ENCODE assay signal across 9 cellular contexts in the genomic region with DNA sequence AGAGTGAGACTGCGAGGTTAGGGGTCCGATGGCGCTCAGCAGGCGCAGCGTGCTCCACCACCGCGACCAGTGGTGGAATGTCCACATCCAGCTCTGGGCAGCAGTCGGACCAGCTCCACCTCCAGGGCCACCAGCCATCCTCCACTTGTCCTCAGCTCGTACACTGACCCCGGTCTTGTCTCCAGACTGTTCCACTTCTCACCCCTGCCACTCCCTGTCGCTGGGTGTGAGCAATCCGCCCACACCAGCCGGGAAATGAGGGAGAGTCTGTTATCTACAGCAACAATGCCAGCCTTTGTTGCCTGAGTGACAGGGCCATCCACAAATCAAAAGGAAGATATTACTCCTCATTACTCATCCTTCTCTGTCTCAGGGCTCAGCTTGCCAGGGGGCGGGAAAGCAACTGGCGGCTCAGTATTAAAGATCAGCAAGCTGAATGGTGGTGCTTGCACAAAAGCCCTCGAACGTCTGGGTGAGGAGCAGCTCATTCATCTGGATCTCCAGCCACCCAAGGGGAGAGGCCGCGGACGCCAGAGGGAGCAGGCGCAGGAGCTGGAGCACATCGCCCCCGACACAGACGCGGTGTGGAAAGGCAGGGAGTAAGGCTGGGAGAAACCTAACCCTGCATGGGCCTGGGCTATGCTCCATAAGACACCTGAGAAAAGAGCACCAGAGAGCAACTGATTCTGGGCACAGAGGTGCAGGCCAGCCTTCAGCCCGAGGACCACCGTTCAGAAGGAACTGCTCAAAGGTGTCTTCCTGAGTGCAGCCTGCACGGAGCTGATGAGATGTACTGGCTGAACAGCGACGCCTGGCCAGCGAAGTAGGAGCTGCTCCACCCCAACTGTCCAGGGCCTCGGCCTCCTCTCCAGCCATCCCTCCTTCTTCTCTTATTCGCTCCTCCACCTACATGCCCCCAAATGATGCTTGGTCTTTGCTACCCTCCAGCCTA. TPM values are rescaled to one million over a fixed set of nuclear protein-coding genes. Genes with fewer than 3 reads are reported as not detected.
DNase-seq lines count a peak whose midpoint lies in the region; ATAC-seq lines count a peak whose summit lies in the region.
"Had no signal": no experiment of that assay in that cellular context is flagged by ENCODE, and none has a peak within 500 bp of the region (broad histone marks: within the 10 kb centered on the region; RNA-seq: fewer than 3 reads in every experiment).

No MANE protein-coding gene starts in this region.

- no peaks in the 10 kb centered on the region for H3K27me3 Mint-ChIP-seq in activated naive CD4-positive, alpha-beta T cell treated with anti-CD3 and anti-CD28 coated beads, Interleukin-2, amount 10 ng/mL, durations not matched to agents 7 days and 5 days
- H3K27me3 Mint-ChIP-seq in activated naive CD4-positive, alpha-beta T cell treated with anti-CD3 and anti-CD28 coated beads for 36 hours (ENCODE audit: low read depth), result no peaks in the 10 kb centered on the region
- H3K27me3 Mint-ChIP-seq: T-helper 17 cell had no signal

- no peaks in the 10 kb centered on the region for H3K9me3 Mint-ChIP-seq in activated naive CD4-positive, alpha-beta T cell treated with anti-CD3 and anti-CD28 coated beads, Interleukin-2, amount 10 ng/mL, durations not matched to agents 7 days and 5 days
- H3K9me3 Mint-ChIP-seq in activated naive CD4-positive, alpha-beta T cell treated with anti-CD3 and anti-CD28 coated beads for 36 hours, result no peaks in the 10 kb centered on the region

- no peak overlapping the region for H3K4me3 Mint-ChIP-seq in activated naive CD4-positive, alpha-beta T cell treated with anti-CD3 and anti-CD28 coated beads, Interleukin-2, amount 10 ng/mL, durations not matched to agents 7 days and 5 days
- no peak overlapping the region for H3K4me3 Mint-ChIP-seq in activated naive CD4-positive, alpha-beta T cell treated with anti-CD3 and anti-CD28 coated beads for 36 hours
- H3K4me3 Mint-ChIP-seq: T-helper 17 cell had no signal

- peak overlapping the region; percentile 69 for H3K27ac Mint-ChIP-seq in activated naive CD4-positive, alpha-beta T cell treated with anti-CD3 and anti-CD28 coated beads, Interleukin-2, amount 10 ng/mL, durations not matched to agents 7 days and 5 days
- no peak overlapping the region for H3K27ac Mint-ChIP-seq in activated naive CD4-positive, alpha-beta T cell treated with anti-CD3 and anti-CD28 coated beads for 36 hours
- H3K27ac Mint-ChIP-seq: T-helper 17 cell had no signal

- peaks cover 51% of the 10 kb centered on the region for H3K4me1 Mint-ChIP-seq in activated naive CD4-positive, alpha-beta T cell treated with anti-CD3 and anti-CD28 coated beads, Interleukin-2, amount 10 ng/mL, durations not matched to agents 7 days and 5 days
- peaks cover 7% of the 10 kb centered on the region for H3K4me1 Mint-ChIP-seq in activated naive CD4-positive, alpha-beta T cell treated with anti-CD3 and anti-CD28 coated beads for 36 hours (ENCODE audit: low read depth)

- CTCF ChIA-PET in activated naive CD4-positive, alpha-beta T cell treated with anti-CD3 and anti-CD28 coated beads, Interleukin-2, amount 10 ng/mL, durations not matched to agents 7 days and 5 days (lab: Charles Lee), result no interaction called here
- CTCF ChIA-PET in activated naive CD4-positive, alpha-beta T cell treated with anti-CD3 and anti-CD28 coated beads for 36 hours (lab: Charles Lee), result interaction anchor here (1.3 to 2.5 kb wide), 2 partner anchors 11 to 13 kb away, joined by 4 to 11 read pairs; no protein-coding TSS in a partner anchor

- no peaks in the 10 kb centered on the region for H3K27me3 ChIP-seq in right cardiac atrium (ENCODE audit: control insufficient read depth, insufficient read depth)

- 69% methylated on average over 33 of the region's 33 CpGs for WGBS in right cardiac atrium

- peaks cover 3% of the 10 kb centered on the region for H3K4me1 ChIP-seq in right cardiac atrium (ENCODE audit: control insufficient read depth, insufficient read depth, low read length)

- no peak overlapping the region for H3K4me3 ChIP-seq in right cardiac atrium (ENCODE audit: low read length)

- H3K9me3 ChIP-seq in right cardiac atrium (ENCODE audit: control insufficient read depth, low read length), result no peaks in the 10 kb centered on the region

- DNase-seq in activated naive CD4-positive, alpha-beta T cell treated with anti-CD3 and anti-CD28 coated beads, Interleukin-2, amount 10 ng/mL, durations not matched to agents 7 days and 5 days, result no peak
- DNase-seq in activated naive CD4-positive, alpha-beta T cell treated with anti-CD3 and anti-CD28 coated beads for 36 hours, result no peak
- peak; percentile 40 to 47 for DNase-seq in activated T-cell treated with anti-CD3 and anti-CD28 coated beads, Interleukin-2, amount 50 U/mL, for 48 hours
- peak; percentile 85 to 89 (median 87) for DNase-seq in right cardiac atrium
- DNase-seq in superior temporal gyrus (ENCODE audit: extremely low spot score), result peak; percentile 99
- DNase-seq in NOMO-1 (lab: John Stamatoyannopoulos, UW; ENCODE audit: unreplicated experiment in 2 of 2), result no peak
- DNase-seq in D341Med (ENCODE audit: low spot score), result no peak
- DNase-seq: T-helper 17 cell had no signal

- no peak overlapping the region for H3K27ac ChIP-seq in right cardiac atrium (ENCODE audit: low read length)

- intact Hi-C loops in activated naive CD4-positive, alpha-beta T cell treated with anti-CD3 and anti-CD28 coated beads for 36 hours (cut with micrococcal nuclease), result no loop called here
- intact Hi-C loops in right cardiac atrium (cut with DNase I), result no loop called here

- peaks cover 72% of the 10 kb centered on the region for H3K36me3 Mint-ChIP-seq in activated naive CD4-positive, alpha-beta T cell treated with anti-CD3 and anti-CD28 coated beads, Interleukin-2, amount 10 ng/mL, durations not matched to agents 7 days and 5 days
- peaks cover 21% of the 10 kb centered on the region for H3K36me3 Mint-ChIP-seq in activated naive CD4-positive, alpha-beta T cell treated with anti-CD3 and anti-CD28 coated beads for 36 hours (ENCODE audit: low read depth)

- ATAC-seq in right cardiac atrium (peak; percentile 92 to 93), GM21576 (IDR thresholded peaks at IDR 0.05; ENCODE audit: unreplicated experiment) (no peak)
- ATAC-seq: T-helper 17 cell had no signal

RNA-seq across cellular contexts. Expression of gene IGSF9B, which starts 21.9 kb away (rescaled TPM):
- 10 to 100 TPM; 26.5 to 34.0 TPM for total RNA-seq in activated naive CD4-positive, alpha-beta T cell treated with anti-CD3 and anti-CD28 coated beads for 36 hours
- total RNA-seq in right cardiac atrium, result 10 to 100 TPM; 40.1 to 58.9 (median 54.3) TPM
- polyA plus RNA-seq in right cardiac atrium, result 27.8 TPM

Comparison
In these comparisons a context has a peak if more than half of its experiments do, and no peak if none do; other contexts are left out.
1. DNase-seq: peak in activated T-cell treated with anti-CD3 and anti-CD28 coated beads, Interleukin-2, amount 50 U/mL, for 48 hours (2 of 2), right cardiac atrium (3 of 3) and superior temporal gyrus (single experiment); none in activated naive CD4-positive, alpha-beta T cell treated with anti-CD3 and anti-CD28 coated beads, Interleukin-2, amount 10 ng/mL, durations not matched to agents 7 days and 5 days (single experiment), activated naive CD4-positive, alpha-beta T cell treated with anti-CD3 and anti-CD28 coated beads for 36 hours (single experiment), NOMO-1 (0 of 2) and D341Med (single experiment).